In genomic region chr3:72397586-72397985, GRCh38 we compare ENCODE assay signal across 19 cellular contexts. TPM values are rescaled to one million over a fixed set of nuclear protein-coding genes. Genes with fewer than 3 reads are reported as not detected.
DNase-seq lines count a peak whose midpoint lies in the region; ATAC-seq, FAIRE-seq and TF ChIP-seq lines count a peak whose summit lies in the region.
"Had no signal": no experiment of that assay in that cellular context is flagged by ENCODE, and none has a peak within 500 bp of the region (broad histone marks: within the 10 kb centered on the region; RNA-seq: fewer than 3 reads in every experiment).

No MANE protein-coding gene starts in this region.

- H3K36me3 ChIP-seq in HCT116 (ENCODE audit: control insufficient read depth in 1 of 2, insufficient read depth in 2 of 2, low read length in 2 of 2) (no peaks in the 10 kb centered on the region), GM12878 (ENCODE audit: control insufficient read depth in 2 of 2, insufficient read depth in 2 of 2, low read length in 1 of 2) (no peaks in the 10 kb centered on the region), MM.1S (replicated peaks; ENCODE audit: insufficient read depth, low read length) (no peaks in the 10 kb centered on the region), PC-9 (ENCODE audit: low read depth) (no peaks in the 10 kb centered on the region)
- H3K36me3 ChIP-seq: Peyer's patch had no signal

- H2AFZ ChIP-seq in HCT116 (ENCODE audit: low read depth, low read length, poor library complexity, severe bottlenecking) (no peak overlapping the region), GM12878 (ENCODE audit: control insufficient read depth, low read depth, low read length) (no peak overlapping the region), MM.1S (ENCODE audit: low read length) (no peak overlapping the region), PC-9 (no peak overlapping the region)
- H2AFZ ChIP-seq: GM23248 had no signal

- FAIRE-seq in GM12891 (lab: Jason Lieb, UNC) (peak; percentile 55), GM12878 (lab: Jason Lieb, UNC) (no peak)
- FAIRE-seq: GM18507 had no signal

- no peaks in the 10 kb centered on the region for H3K9me3 ChIP-seq in HCT116 (ENCODE audit: control insufficient read depth in 1 of 2, insufficient read depth in 1 of 2, low read depth in 1 of 2, low read length in 2 of 2)
- no peaks in the 10 kb centered on the region; the same call in 2 of the 3 replicates for H3K9me3 ChIP-seq in GM12878 (replicated peaks; ENCODE audit: control insufficient read depth, insufficient read depth, low read length)
- no peaks in the 10 kb centered on the region for H3K9me3 ChIP-seq in MM.1S (replicated peaks; ENCODE audit: insufficient read depth, low read length)
- no peaks in the 10 kb centered on the region for H3K9me3 ChIP-seq in PC-9 (ENCODE audit: insufficient read depth, low read depth)
- H3K9me3 ChIP-seq: Peyer's patch had no signal

- H3K9ac ChIP-seq in HCT116 (ENCODE audit: low read length) (no peak overlapping the region), GM12878 (ENCODE audit: control insufficient read depth, insufficient read depth, low read length) (no peak overlapping the region), MM.1S (ENCODE audit: low read length) (no peak overlapping the region)
- H3K9ac ChIP-seq: BLaER1, GM23248 had no signal

- TF ChIP-seq POLR2A in GM12891 (IDR thresholded peaks at IDR 0.05; ENCODE audit: low read depth, low read length) (no peak), HCT116 (IDR thresholded peaks at IDR 0.05; ENCODE audit: borderline replicate concordance, extremely low read depth, insufficient read depth, insufficient read length) (no peak), GM12878 (IDR thresholded peaks at IDR 0.05; ENCODE audit: low read depth, low read length) (no peak)

- H3K9me2 ChIP-seq in HCT116 (ENCODE audit: insufficient read depth) (no peaks in the 10 kb centered on the region), MM.1S (replicated peaks; ENCODE audit: insufficient read depth, low read length) (no peaks in the 10 kb centered on the region), PC-9 (ENCODE audit: insufficient read depth) (no peaks in the 10 kb centered on the region)

- BruUV-seq in HCT116 (replicated peaks; lab: Mats Ljungman, UMichigan): no TSS peak
- no TSS peak for BruUV-seq in GM12878 (replicated peaks; lab: Mats Ljungman, UMichigan)
- BruUV-seq in PC-9 (replicated peaks; lab: Mats Ljungman, UMichigan): no TSS peak

- WGBS in GM12878 (ENCODE audit: insufficient coverage, insufficient replicate concordance, low lambda C conversion rate, missing lambda C conversion rate): 61% methylated on average over 2 of the region's 2 CpGs

- CTCF ChIA-PET in HCT116 (lab: Charles Lee) (no interaction called here), GM12878 (lab: Yijun Ruan, JAX) (interaction anchor here (0.8 kb wide), 1 partner anchor 342 kb away, joined by 4 read pairs; no protein-coding TSS in a partner anchor), PC-9 (lab: Charles Lee) (no interaction called here)

- H4K20me1 ChIP-seq in HCT116 (ENCODE audit: insufficient read depth): peaks cover 3% of the 10 kb centered on the region; the same call in 1 of the 2 replicates
- peaks cover 3% of the 10 kb centered on the region; the same call in 1 of the 2 replicates for H4K20me1 ChIP-seq in GM12878 (ENCODE audit: control insufficient read depth, insufficient read depth)
- peaks cover 12% of the 10 kb centered on the region; the same call in 1 of the 2 replicates for H4K20me1 ChIP-seq in MM.1S (ENCODE audit: insufficient read depth, low read length)
- peaks cover 9% of the 10 kb centered on the region; the same call in 1 of the 2 replicates for H4K20me1 ChIP-seq in PC-9 (ENCODE audit: insufficient read depth)

- intact Hi-C loops in HCT116 (cut with micrococcal nuclease): no loop called here
- intact Hi-C loops in GM12878 (cut with micrococcal nuclease; ENCODE audit: unreplicated experiment): no loop called here
- intact Hi-C loops in PC-9 (cut with micrococcal nuclease; ENCODE audit: unreplicated experiment): no loop called here

- H3K4me3 ChIP-seq in HCT116 (replicated peaks in 1 of 2; ENCODE audit: low read depth in 1 of 2, low read length in 2 of 2): no peak overlapping the region
- H3K4me3 ChIP-seq in GM12878: no peak overlapping the region
- H3K4me3 ChIP-seq in MM.1S (ENCODE audit: low read length): no peak overlapping the region
- no peak overlapping the region for H3K4me3 ChIP-seq in PC-9
- H3K4me3 ChIP-seq: BLaER1, GM23248, Peyer's patch had no signal

- ATAC-seq in HCT116: no peak
- peak; percentile 38; the same call in 2 of the 3 replicates for ATAC-seq in GM12878
- ATAC-seq in GM18868 (IDR thresholded peaks at IDR 0.05; ENCODE audit: unreplicated experiment): no peak

- TF ChIP-seq RAD21 in HCT116 (IDR thresholded peaks at IDR 0.05; ENCODE audit: low read depth) (no peak), GM12878 (IDR thresholded peaks at IDR 0.05; ENCODE audit: insufficient read depth, low read depth, low read length) (no peak)

- H3K79me2 ChIP-seq in HCT116 (ENCODE audit: insufficient read depth, low read length): peaks cover 98% of the 10 kb centered on the region
- H3K79me2 ChIP-seq in GM12878 (ENCODE audit: control insufficient read depth, insufficient read depth, low read length): peaks cover 36% of the 10 kb centered on the region
- H3K79me2 ChIP-seq in MM.1S (ENCODE audit: low read length): peaks cover 99% of the 10 kb centered on the region
- H3K79me2 ChIP-seq in PC-9 (ENCODE audit: low read depth): peaks cover 91% of the 10 kb centered on the region

- no peak overlapping the region for H3K27ac ChIP-seq in HCT116 (ENCODE audit: low read depth, low read length)
- H3K27ac ChIP-seq in GM12878 (ENCODE audit: control insufficient read depth, insufficient read depth): no peak overlapping the region
- no peak overlapping the region for H3K27ac ChIP-seq in MM.1S (ENCODE audit: low read length)
- no peak overlapping the region for H3K27ac ChIP-seq in PC-9
- H3K27ac ChIP-seq: BLaER1, GM23248, Peyer's patch had no signal

- POLR2A ChIA-PET in HCT116 (lab: Charles Lee): no interaction called here
- POLR2A ChIA-PET in GM12878 (lab: Charles Lee): no interaction called here
- POLR2A ChIA-PET in PC-9 (lab: Charles Lee; ENCODE audit: unreplicated experiment): no interaction called here

- TF ChIP-seq CTCF in HCT116 (IDR thresholded peaks at IDR 0.05 in 2 of 3, conservative IDR thresholded peaks at IDR 0.05 in 1 of 3; ENCODE audit: borderline replicate concordance in 1 of 3, insufficient read depth in 1 of 3, low read depth in 2 of 3, low read length in 2 of 3) (no peak), GM12878 (IDR thresholded peaks at IDR 0.05 in 2 of 3, conservative IDR thresholded peaks at IDR 0.05 in 1 of 3; ENCODE audit: control insufficient read depth in 2 of 3, extremely low read depth in 1 of 3, insufficient read depth in 1 of 3, low read depth in 3 of 3, low read length in 3 of 3) (no peak), MM.1S (IDR thresholded peaks at IDR 0.05; ENCODE audit: low read length) (no peak), PC-9 (conservative IDR thresholded peaks at IDR 0.05) (no peak)

- H3F3A ChIP-seq in MM.1S (ENCODE audit: insufficient read depth, low read length): no peaks in the 10 kb centered on the region
- no peaks in the 10 kb centered on the region for H3F3A ChIP-seq in PC-9 (ENCODE audit: insufficient read depth, low read depth)

- H3K4me1 ChIP-seq in HCT116 (ENCODE audit: control insufficient read depth in 1 of 2, insufficient read depth in 2 of 2, low read length in 2 of 2): peaks cover 0 to 5% of the 10 kb centered on the region in 2 experiments; a peak in 1 of 4 replicates
- peaks cover 8% of the 10 kb centered on the region; the same call in 1 of the 2 replicates for H3K4me1 ChIP-seq in GM12878 (ENCODE audit: control insufficient read depth, insufficient read depth, low read length)
- no peaks in the 10 kb centered on the region for H3K4me1 ChIP-seq in MM.1S (ENCODE audit: low read length)
- no peaks in the 10 kb centered on the region for H3K4me1 ChIP-seq in PC-9 (replicated peaks; ENCODE audit: insufficient read depth)
- H3K4me1 ChIP-seq: Peyer's patch had no signal

- RAD21 ChIA-PET in HCT116 (lab: Charles Lee; ENCODE audit: low non-redundant PET in 1 of 2, low total read pairs in 2 of 2, uncharacterized antibody in 2 of 2, unreplicated experiment in 2 of 2) (no interaction called here), GM12878 (lab: Charles Lee; ENCODE audit: unreplicated experiment) (no interaction called here)

- no peak overlapping the region for H3K4me2 ChIP-seq in HCT116 (ENCODE audit: low read length)
- no peak overlapping the region for H3K4me2 ChIP-seq in GM12878 (ENCODE audit: control insufficient read depth, insufficient read depth)
- H3K4me2 ChIP-seq in MM.1S (ENCODE audit: low read depth, low read length): no peak overlapping the region
- no peak overlapping the region for H3K4me2 ChIP-seq in PC-9
- H3K4me2 ChIP-seq: BLaER1 had no signal

- no peak for DNase-seq in GM12891 (ENCODE audit: insufficient read length, low spot score)
- no peak for DNase-seq in HCT116 (ENCODE audit: low read depth, low spot score)
- DNase-seq in GM12878 (ENCODE audit: low read depth, low spot score): no peak
- DNase-seq in myocyte (ENCODE audit: low read depth): peak; percentile 84
- no peak for DNase-seq in MM.1S
- no peak for DNase-seq in PC-9
- DNase-seq: CD8-positive, alpha-beta memory T cell; EL; GM23248; MV-4-11; NCI-H1417 treated with DMSO at 0.1 percent for 48 hours; NCI-H2029; NCI-H524 treated with DMSO at 0.1 percent for 48 hours; Peyer's patch; Right ventricle myocardium superior; T-helper 2 cell had no signal

- H3K27me3 ChIP-seq in HCT116 (ENCODE audit: insufficient read depth, low read length) (no peaks in the 10 kb centered on the region), GM12878 (replicated peaks in 1 of 2; ENCODE audit: control insufficient read depth in 2 of 2, insufficient read depth in 2 of 2, low read length in 1 of 2) (no peaks in the 10 kb centered on the region), MM.1S (replicated peaks; ENCODE audit: insufficient read depth, low read length) (no peaks in the 10 kb centered on the region), PC-9 (ENCODE audit: insufficient read depth, low read depth) (no peaks in the 10 kb centered on the region)
- H3K27me3 ChIP-seq: BLaER1, Peyer's patch had no signal

- TF ChIP-seq EP300 in GM12878 (IDR thresholded peaks at IDR 0.05; ENCODE audit: borderline replicate concordance in 1 of 2, control insufficient read depth in 1 of 2, low read depth in 2 of 2, low read length in 2 of 2): no peak

- in situ Hi-C loops in GM12878 (cut with MboI): no loop called here

- SMC1A ChIA-PET in GM12878 (lab: Charles Lee; ENCODE audit: uncharacterized antibody, unreplicated experiment): no interaction called here

RNA-seq across cellular contexts. Expression of gene RYBP, which starts 48.8 kb away (rescaled TPM):
- polyA plus RNA-seq in GM12891 (2012; ENCODE audit: low read depth, missing spikeins): 7.5 TPM
- total RNA-seq in HCT116 (2021; ENCODE audit: unreplicated experiment) (14.0 TPM), GM12878 (2014; rRNA removed) (3.7 and 4.1 TPM in 2 replicates), GM12878 (2014; rRNA removed; fragmentation: Illumina TruSeq; extraction: Trizol) (6.6 and 6.8 TPM in 2 replicates), GM12878 (2021) (6.3 and 6.9 TPM in 2 replicates), myocyte (4.8 and 5.9 TPM in 2 replicates), PC-9 (2021) (7.4 and 10.5 TPM in 2 replicates)
- polyA plus RNA-seq in HCT116 (2012): 5.4 and 6.7 TPM in 2 replicates
- total RNA-seq in GM12878 (2013; cell fraction: nucleolus; rRNA removed): 19.3 and 19.4 TPM in 2 replicates
- polyA plus RNA-seq in GM12878 (2011; ENCODE audit: low read depth): 4.0 TPM
- polyA plus RNA-seq in GM12878 (2011; rRNA removed) (14.4 and 18.1 TPM in 2 replicates), GM12878 (2014; fragmentation: Illumina TruSeq; extraction: Trizol) (8.8 and 9.3 TPM in 2 replicates), GM12878 (2014; fragmentation: Nextera tagmentation; extraction: Ambion mirVana) (1 to 10 TPM; 2.4 to 3.3 TPM), GM12878 (2014; rRNA removed) (3.8 and 4.4 TPM in 2 replicates), GM12878 (2016; fragmentation: Nextera tagmentation; extraction: Ambion mirVana) (1 to 10 TPM; 1.2 to 1.3 TPM)
- polyA plus RNA-seq in GM12878 (2011; cell fraction: cytosol; rRNA removed): 4.8 and 6.7 TPM in 2 replicates
- 7.5 TPM in 2 replicates for polyA plus RNA-seq in GM12878 (2011; cell fraction: nucleus; rRNA removed)
- 6.3 and 9.8 TPM in 2 replicates for polyA plus RNA-seq in GM12878 (2012)
- 8.2 and 11.0 TPM in 2 replicates for polyA minus RNA-seq in GM12878 (2011; rRNA and poly(A)+ RNA removed)
- polyA minus RNA-seq in GM12878 (2011; cell fraction: cytosol; rRNA and poly(A)+ RNA removed): 4.9 and 5.8 TPM in 2 replicates
- polyA minus RNA-seq in GM12878 (2011; cell fraction: nucleus; rRNA and poly(A)+ RNA removed): 7.7 and 9.3 TPM in 2 replicates
- polyA plus RNA-seq in myocyte (2012): 8.0 TPM
